9 cellular contexts compared by ENCODE assay signal in the genomic region with DNA sequence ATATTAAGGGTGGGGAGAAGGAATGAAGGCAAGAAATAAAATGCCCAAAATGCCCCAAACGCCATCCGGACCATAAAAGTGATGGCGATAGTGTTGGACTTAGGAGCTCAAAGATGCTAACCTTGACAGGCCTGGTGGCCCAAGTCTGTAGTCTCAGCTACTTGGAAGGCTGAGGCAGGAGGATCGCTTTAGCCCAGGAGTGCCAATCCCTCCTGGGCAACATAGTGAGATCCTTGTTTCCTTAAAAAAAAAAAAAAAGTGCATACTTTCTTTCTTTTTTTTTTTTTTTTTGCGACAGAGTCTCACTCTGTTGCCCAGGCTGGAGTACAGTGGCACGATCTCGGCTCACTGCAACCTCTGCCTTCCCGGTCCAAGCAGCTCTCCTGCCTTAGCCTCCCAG. TPM values are rescaled to one million over a fixed set of nuclear protein-coding genes. Genes with fewer than 3 reads are reported as not detected.
A peak's percentile ranks its signal among the peaks of the same experiment; 100 is the strongest.
DNase-seq lines count a peak whose midpoint lies in the region; ATAC-seq, FAIRE-seq and TF ChIP-seq lines count a peak whose summit lies in the region.
"Had no signal": no experiment of that assay in that cellular context is flagged by ENCODE, and none has a peak within 500 bp of the region (broad histone marks: within the 10 kb centered on the region; RNA-seq: fewer than 3 reads in every experiment).

No MANE protein-coding gene starts in this region.

- no peak for TF ChIP-seq CTCF in left ventricle myocardium inferior (IDR thresholded peaks at IDR 0.05; ENCODE audit: borderline replicate concordance)
- no peak for TF ChIP-seq CTCF in kidney (IDR thresholded peaks at IDR 0.05; ENCODE audit: borderline replicate concordance, extremely low read depth, insufficient read depth)
- no peak for TF ChIP-seq CTCF in tibial artery (IDR thresholded peaks at IDR 0.05)

- no peak for FAIRE-seq in kidney (lab: Jason Lieb, UNC)

- H3K36me3 ChIP-seq in left ventricle myocardium inferior (no peaks in the 10 kb centered on the region), kidney (ENCODE audit: control insufficient read depth in 1 of 2, insufficient read depth in 2 of 2, low read length in 2 of 2) (no peaks in the 10 kb centered on the region), tibial artery (peaks cover 0 to 3% (median 0%) of the 10 kb centered on the region in 3 donors)

- peak overlapping the region; percentile 22 for H3K27ac Mint-ChIP-seq in activated naive CD8-positive, alpha-beta T cell

- H3K27ac ChIP-seq in left ventricle myocardium inferior (replicated peaks) = peak overlapping the region; percentile 89
- H3K27ac ChIP-seq in kidney (ENCODE audit: low read depth in 2 of 2, low read length in 2 of 2) = no peak overlapping the region
- H3K27ac ChIP-seq in tibial artery = peak overlapping the region; percentile 94

- H3K4me3 ChIP-seq in left ventricle myocardium inferior (peak overlapping the region; percentile 71), kidney (ENCODE audit: low read length in 2 of 2) (peak overlapping the region; percentile 63 to 83), tibial artery (peak overlapping the region; percentile 50 to 64)

- peak overlapping the region; percentile 97 for H3K4me3 Mint-ChIP-seq in activated naive CD8-positive, alpha-beta T cell

- H3K36me3 Mint-ChIP-seq in activated naive CD8-positive, alpha-beta T cell = no peaks in the 10 kb centered on the region

- ATAC-seq in left cardiac atrium = no peak
- no peak for ATAC-seq in GM18517 (IDR thresholded peaks at IDR 0.05; ENCODE audit: unreplicated experiment)

- H3K9me3 ChIP-seq in left ventricle myocardium inferior (replicated peaks) = no peaks in the 10 kb centered on the region
- H3K9me3 ChIP-seq in kidney (ENCODE audit: control insufficient read depth in 1 of 2, low read length in 2 of 2) = no peaks in the 10 kb centered on the region
- no peaks in the 10 kb centered on the region for H3K9me3 ChIP-seq in tibial artery

- no peaks in the 10 kb centered on the region for H3K27me3 Mint-ChIP-seq in activated naive CD8-positive, alpha-beta T cell

- H3K9ac ChIP-seq in kidney (ENCODE audit: low read length in 2 of 2) = peak overlapping the region in 1 of 2 donors; percentile 41

- H3K27me3 ChIP-seq in left ventricle myocardium inferior (ENCODE audit: low read depth) (no peaks in the 10 kb centered on the region), tibial artery (no peaks in the 10 kb centered on the region)

- H3K4me1 Mint-ChIP-seq in activated naive CD8-positive, alpha-beta T cell (ENCODE audit: low read depth) = peaks cover 22% of the 10 kb centered on the region

- intact Hi-C loops in left ventricle myocardium inferior (cut with micrococcal nuclease) = no loop called here
- intact Hi-C loops in left cardiac atrium (cut with DNase I) = no loop called here
- intact Hi-C loops in kidney (cut with DNase I) = no loop called here
- intact Hi-C loops in tibial artery (cut with DNase I; ENCODE audit: low total_unique reads) = no loop called here

- H3K4me1 ChIP-seq in left ventricle myocardium inferior (peaks cover 18% of the 10 kb centered on the region), kidney (ENCODE audit: control insufficient read depth in 1 of 2, insufficient read depth in 1 of 2, low read depth in 1 of 2, low read length in 2 of 2) (peaks cover 0 to 3% of the 10 kb centered on the region in 2 donors), tibial artery (peaks cover 0 to 44% (median 27%) of the 10 kb centered on the region in 4 donors)

- H3K9me3 Mint-ChIP-seq in activated naive CD8-positive, alpha-beta T cell (ENCODE audit: low read depth) = no peaks in the 10 kb centered on the region

- DNase-seq in left ventricle myocardium inferior = no peak
- DNase-seq in left cardiac atrium = no peak
- DNase-seq in kidney = no peak
- DNase-seq in tibial artery = no peak
- DNase-seq in GM03348 (ENCODE audit: low spot score) = no peak
- DNase-seq in HK-2 (ENCODE audit: unreplicated experiment) = no peak
- DNase-seq: NCI-H2029 treated with DMSO at 0.1 percent for 48 hours had no signal

RNA-seq across cellular contexts. Expression of a gene that starts 32.0 kb away (rescaled TPM):
- total RNA-seq in left ventricle myocardium inferior (13.7 TPM), left cardiac atrium (10 to 100 TPM; 15.8 to 16.4 TPM), kidney (46.5 TPM)
- 18.8 TPM for polyA plus RNA-seq in kidney (ENCODE audit: insufficient read depth, low read depth, low replicate concordance)

RNA-seq across cellular contexts. Expression of a gene that starts 41.9 kb away (rescaled TPM):
- total RNA-seq in left ventricle myocardium inferior = 97.7 TPM
- 10 to 100 TPM; 82.6 to 83.2 TPM for total RNA-seq in left cardiac atrium
- total RNA-seq in kidney = 62.7 TPM
- polyA plus RNA-seq in kidney (ENCODE audit: insufficient read depth, low read depth, low replicate concordance) = 264 TPM

Comparison
In these comparisons a context has a peak if more than half of its experiments do, and no peak if none do; other contexts are left out.
1. H3K27ac ChIP-seq: peak in left ventricle myocardium inferior (single experiment) and tibial artery (2 of 2); none in kidney (0 of 2).
2. Peak in every context shown above with its lines, with median percentiles within 50 percentile points of each other: H3K4me3 ChIP-seq.